In genomic region chr11:72848846-72849466, GRCh38 we compare ENCODE assay signal across 9 cellular contexts. TPM values are rescaled to one million over a fixed set of nuclear protein-coding genes. Genes with fewer than 3 reads are reported as not detected.
DNase-seq lines count a peak whose midpoint lies in the region; ATAC-seq and TF ChIP-seq lines count a peak whose summit lies in the region.
"Had no signal": no experiment of that assay in that cellular context is flagged by ENCODE, and none has a peak within 500 bp of the region (broad histone marks: within the 10 kb centered on the region; RNA-seq: fewer than 3 reads in every experiment).

No MANE protein-coding gene starts in this region.

- peaks cover 5% of the 10 kb centered on the region for H3K36me3 Mint-ChIP-seq in T-helper 2 cell treated with Interferon-gamma antibody and Interleukin-4, amounts not matched to agents 5 μg/mL and 100 μg/mL, for 36 hours (ENCODE audit: low read depth)

- H3K4me1 Mint-ChIP-seq in T-helper 2 cell treated with Interferon-gamma antibody and Interleukin-4, amounts not matched to agents 5 μg/mL and 100 μg/mL, for 36 hours (ENCODE audit: low read depth): peaks cover 3% of the 10 kb centered on the region

- no peaks in the 10 kb centered on the region for H3K9me3 ChIP-seq in Loucy (ENCODE audit: insufficient read depth, low read depth, low read length)
- H3K9me3 ChIP-seq in sigmoid colon: no peaks in the 10 kb centered on the region

- H3K4me1 ChIP-seq in Loucy (ENCODE audit: insufficient read depth, low read length, poor library complexity, severe bottlenecking) (no peaks in the 10 kb centered on the region), foreskin keratinocyte (no peaks in the 10 kb centered on the region), sigmoid colon (no peaks in the 10 kb centered on the region)

- H3K36me3 ChIP-seq in Loucy (ENCODE audit: insufficient read depth, low read length): peaks cover 72% of the 10 kb centered on the region
- peaks cover 0 to 6% (median 0%) of the 10 kb centered on the region in 4 donors for H3K36me3 ChIP-seq in sigmoid colon

- no peak for TF ChIP-seq EP300 in sigmoid colon (IDR thresholded peaks at IDR 0.05)

- H3F3A ChIP-seq in Loucy (ENCODE audit: low read depth): no peaks in the 10 kb centered on the region; the same call in 1 of the 2 replicates

- H3K9me3 Mint-ChIP-seq in T-helper 2 cell treated with Interferon-gamma antibody and Interleukin-4, amounts not matched to agents 5 μg/mL and 100 μg/mL, for 36 hours: no peaks in the 10 kb centered on the region
- H3K9me3 Mint-ChIP-seq: activated T-cell treated with anti-CD3 and anti-CD28 coated beads, Interleukin-2, amount 50 U/mL, for 72 hours had no signal

- intact Hi-C loops in sigmoid colon (cut with DNase I): no loop called here

- H3K4me3 ChIP-seq in Loucy (ENCODE audit: low read length, poor library complexity, severe bottlenecking) (no peak overlapping the region), sigmoid colon (no peak overlapping the region)

- no peak overlapping the region for H2AFZ ChIP-seq in Loucy (ENCODE audit: low read length)

- ATAC-seq in foreskin keratinocyte: peak; percentile 43
- ATAC-seq: activated T-cell treated with anti-CD3 and anti-CD28 coated beads, Interleukin-2, amount 50 U/mL, for 72 hours had no signal

- peak; percentile 76 for TF ChIP-seq CTCF in Loucy (conservative IDR thresholded peaks at IDR 0.05; ENCODE audit: low read length)
- peak; percentile 82 for TF ChIP-seq CTCF in foreskin keratinocyte (conservative IDR thresholded peaks at IDR 0.05)
- TF ChIP-seq CTCF in sigmoid colon (IDR thresholded peaks at IDR 0.05): peak in 3 of 4 experiments; percentile 25 to 45 (median 36)

- H3K9ac ChIP-seq in Loucy (ENCODE audit: low read depth, low read length, poor library complexity, severe bottlenecking): no peak overlapping the region

- no peak for TF ChIP-seq POLR2A in sigmoid colon (IDR thresholded peaks at IDR 0.05)

- H3K79me2 ChIP-seq in Loucy (ENCODE audit: insufficient read depth, low read length): peaks cover 13% of the 10 kb centered on the region; the same call in 1 of the 2 replicates

- peaks cover 2% of the 10 kb centered on the region for H4K20me1 ChIP-seq in Loucy (ENCODE audit: insufficient read depth, low read length, poor library complexity, severe bottlenecking)

- H3K9me2 ChIP-seq in Loucy (replicated peaks; ENCODE audit: low read depth, low read length): no peaks in the 10 kb centered on the region

- 66 to 74% methylated on average over 6 of the region's 6 CpGs for WGBS in sigmoid colon, 2 donors

- no peak overlapping the region for H3K4me2 ChIP-seq in Loucy (ENCODE audit: low read depth, low read length, poor library complexity, severe bottlenecking)

- H3K27me3 ChIP-seq in Loucy (ENCODE audit: insufficient read depth, low read length, poor library complexity, severe bottlenecking) (no peaks in the 10 kb centered on the region), foreskin keratinocyte (no peaks in the 10 kb centered on the region), sigmoid colon (no peaks in the 10 kb centered on the region)

- H3K27ac ChIP-seq in foreskin keratinocyte (no peak overlapping the region), sigmoid colon (no peak overlapping the region)

- peak; percentile 10 for DNase-seq in NCI-H2107 (lab: John Stamatoyannopoulos, UW)
- no peak for DNase-seq in NCI-H2107 treated with DMSO at 0.1 percent for 48 hours (lab: John Stamatoyannopoulos, UW; ENCODE audit: unreplicated experiment)
- DNase-seq in activated CD4-positive, alpha-beta T cell treated with anti-CD3 and anti-CD28 coated beads for 48 hours: peak; percentile 51
- DNase-seq in foreskin keratinocyte: peak in 1 of 2 donors; percentile 23
- DNase-seq in sigmoid colon: no peak
- no peak for DNase-seq in T-helper 2 cell treated with Interferon-gamma antibody and Interleukin-4, amounts not matched to agents 5 μg/mL and 100 μg/mL, for 36 hours (ENCODE audit: low spot score)
- no peak for DNase-seq in NCI-H128 (lab: John Stamatoyannopoulos, UW; ENCODE audit: unreplicated experiment)

- no peak overlapping the region for H3K27ac Mint-ChIP-seq in T-helper 2 cell treated with Interferon-gamma antibody and Interleukin-4, amounts not matched to agents 5 μg/mL and 100 μg/mL, for 36 hours
- H3K27ac Mint-ChIP-seq: activated T-cell treated with anti-CD3 and anti-CD28 coated beads, Interleukin-2, amount 50 U/mL, for 72 hours had no signal

- H3K27me3 Mint-ChIP-seq in T-helper 2 cell treated with Interferon-gamma antibody and Interleukin-4, amounts not matched to agents 5 μg/mL and 100 μg/mL, for 36 hours (ENCODE audit: low read depth): no peaks in the 10 kb centered on the region

- no peak overlapping the region for H3K4me3 Mint-ChIP-seq in T-helper 2 cell treated with Interferon-gamma antibody and Interleukin-4, amounts not matched to agents 5 μg/mL and 100 μg/mL, for 36 hours
- H3K4me3 Mint-ChIP-seq: activated T-cell treated with anti-CD3 and anti-CD28 coated beads, Interleukin-2, amount 50 U/mL, for 72 hours had no signal

RNA-seq across cellular contexts. Expression of gene ATG16L2, which starts 34.7 kb away (rescaled TPM):
- total RNA-seq in foreskin keratinocyte (13.1 and 15.0 TPM in 2 replicates), sigmoid colon (10 to 100 TPM; 16.8 to 36.8 (median 20.2) TPM)
- polyA plus RNA-seq in foreskin keratinocyte (12.5 and 12.8 TPM in 2 replicates), sigmoid colon (10 to 100 TPM in 1 of 3 donors, 1 to 10 TPM in 2; 4.6 to 47.7 (median 9.6) TPM)

RNA-seq across cellular contexts. Expression of gene STARD10, which starts 55.1 kb away (rescaled TPM):
- total RNA-seq in foreskin keratinocyte (77.4 and 80.2 TPM in 2 replicates), sigmoid colon (10 to 100 TPM; 29.9 to 60.1 (median 43.9) TPM)
- polyA plus RNA-seq in foreskin keratinocyte (110 and 113 TPM in 2 replicates), sigmoid colon (100 to 1,000 TPM; 286 to 900 (median 781) TPM)

Comparison
In these comparisons a context has a peak if more than half of its experiments do, and no peak if none do; other contexts are left out.
1. DNase-seq: peak in NCI-H2107 (single experiment) and activated CD4-positive, alpha-beta T cell treated with anti-CD3 and anti-CD28 coated beads for 48 hours (single experiment); none in NCI-H2107 treated with DMSO at 0.1 percent for 48 hours (single experiment), sigmoid colon (single experiment), T-helper 2 cell treated with Interferon-gamma antibody and Interleukin-4, amounts not matched to agents 5 μg/mL and 100 μg/mL, for 36 hours (single experiment) and NCI-H128 (single experiment).
2. Peak in every context shown above with its lines, with median percentiles within 50 percentile points of each other: CTCF ChIP-seq.